Comparison of ENCODE assay signal across 8 cellular contexts in genomic region chrX:136497556-136498048, GRCh38. TPM values are rescaled to one million over a fixed set of nuclear protein-coding genes. Genes with fewer than 3 reads are reported as not detected.
DNase-seq lines count a peak whose midpoint lies in the region; ATAC-seq and TF ChIP-seq lines count a peak whose summit lies in the region.

HTATSF1 (plus strand) TSS chrX:136497592; CDS start chrX:136497685, 93 bp downstream.

- WGBS in liver, result under 1% methylated on average over 35 of the region's 35 CpGs

- peaks cover 0 to 9% (median under 1%) of the 10 kb centered on the region in 4 donors for H3K4me1 ChIP-seq in liver (ENCODE audit: control insufficient read depth in 4 of 4, insufficient read depth in 4 of 4, low read length in 3 of 4)

- no peak for TF ChIP-seq RAD21 in liver (IDR thresholded peaks at IDR 0.05)

- H3K36me3 ChIP-seq in MG63, result peaks cover 20% of the 10 kb centered on the region
- H3K36me3 ChIP-seq in liver (ENCODE audit: control insufficient read depth in 4 of 4, insufficient read depth in 3 of 4, low read depth in 1 of 4, low read length in 3 of 4), result peaks cover 0 to 11% (median 5%) of the 10 kb centered on the region in 4 donors

- peak within 1 kb of the TSS in 1 of 2 donors; percentile 73 for H3K9ac ChIP-seq in liver (ENCODE audit: low read depth in 1 of 2, low read length in 2 of 2)

- no peak for TF ChIP-seq CTCF in liver (IDR thresholded peaks at IDR 0.05; ENCODE audit: low read depth, low read length, missing input control)

- peak; percentile 14 for ATAC-seq in GM21529 (IDR thresholded peaks at IDR 0.05; ENCODE audit: unreplicated experiment)

- H3K9me3 ChIP-seq in MG63, result no peaks in the 10 kb centered on the region
- H3K9me3 ChIP-seq in liver (ENCODE audit: control insufficient read depth in 4 of 4, low read length in 3 of 4), result no peaks in the 10 kb centered on the region

- H3K4me3 ChIP-seq in MG63 (peak within 1 kb of the TSS; percentile 73), liver (ENCODE audit: low read depth in 1 of 3, low read length in 3 of 3) (peak within 1 kb of the TSS; percentile 64 to 89 (median 80))

- H3K27ac ChIP-seq in caudate nucleus (ENCODE audit: low read depth, low read length), result peak within 1 kb of the TSS; percentile 92
- H3K27ac ChIP-seq in liver (ENCODE audit: low read depth in 1 of 2, low read length in 2 of 2), result peak within 1 kb of the TSS; percentile 65 to 92
- H3K27ac ChIP-seq in temporal lobe (ENCODE audit: low read depth, low read length), result peak within 1 kb of the TSS; percentile 89

- DNase-seq in DMS79 treated with DMSO at 0.1 percent for 48 hours (lab: John Stamatoyannopoulos, UW), result peak; percentile 8
- DNase-seq in MG63, result no peak
- peak in 4 of 61 donors; percentile 2 to 48 (median 44) for DNase-seq in caudate nucleus (lab: John Stamatoyannopoulos, UW)
- no peak for DNase-seq in NCI-H446 (lab: John Stamatoyannopoulos, UW)
- DNase-seq in pons (ENCODE audit: low spot score), result no peak

- H3K27me3 ChIP-seq in MG63, result no peaks in the 10 kb centered on the region
- H3K27me3 ChIP-seq in liver (ENCODE audit: control insufficient read depth in 4 of 4, insufficient read depth in 4 of 4, low read length in 3 of 4), result no peaks in the 10 kb centered on the region

TF ChIP-seq in liver, 16 proteins besides CTCF, POLR2A, EP300 and RAD21:
- TF ChIP-seq FOXA1 (IDR thresholded peaks at IDR 0.05) (no peak), NR2F2 (IDR thresholded peaks at IDR 0.05) (no peak), MAX (IDR thresholded peaks at IDR 0.05) (no peak), SP1 (IDR thresholded peaks at IDR 0.05) (no peak), EGR1 (IDR thresholded peaks at IDR 0.05; ENCODE audit: low read depth in 2 of 2) (no peak), GABPA (IDR thresholded peaks at IDR 0.05 in 1 of 2, conservative IDR thresholded peaks at IDR 0.05 in 1 of 2) (no peak), HNF4G (IDR thresholded peaks at IDR 0.05) (no peak), RXRA (IDR thresholded peaks at IDR 0.05) (no peak), FOXA2 (IDR thresholded peaks at IDR 0.05) (no peak), REST (IDR thresholded peaks at IDR 0.05) (no peak), ATF3 (IDR thresholded peaks at IDR 0.05) (no peak), ZBTB33 (IDR thresholded peaks at IDR 0.05) (no peak), HNF4A (conservative IDR thresholded peaks at IDR 0.05) (no peak), JUND (IDR thresholded peaks at IDR 0.05) (no peak), TAF1 (conservative IDR thresholded peaks at IDR 0.05) (no peak)

RNA-seq across cellular contexts. Expression of gene HTATSF1, which starts in this region (rescaled TPM):
- 19.4 and 53.7 TPM in 2 replicates for total RNA-seq in MG63 (2014; rRNA removed; shearing (Covaris generic); ENCODE audit: low replicate concordance)
- 10 to 100 TPM; 14.9 to 35.7 TPM for total RNA-seq in liver
- 10 to 100 TPM; 12.5 to 13.3 TPM for polyA plus RNA-seq in liver
- total RNA-seq in temporal lobe, result 72.8 TPM
